Comparison of ENCODE assay signal across 15 cellular contexts in the genomic region with DNA sequence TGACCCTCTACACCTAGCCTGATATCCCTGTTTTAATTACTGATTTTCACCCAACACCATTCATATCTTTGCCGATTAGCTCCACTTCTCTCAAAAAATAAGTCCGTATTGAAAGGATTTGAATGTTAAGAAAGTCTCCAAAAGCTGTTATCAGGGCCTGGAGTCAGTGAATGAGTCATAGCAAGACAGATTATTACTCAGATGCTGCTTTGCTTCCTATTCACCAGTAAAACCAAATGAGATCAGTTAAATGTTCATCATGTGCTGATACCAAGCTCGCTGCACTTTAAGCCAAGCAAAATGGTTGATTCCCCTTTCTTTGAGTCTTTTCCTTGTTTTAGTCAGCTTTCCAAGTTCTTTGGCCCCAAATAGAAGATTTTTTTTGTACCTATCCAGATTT.
DNase-seq lines count a peak whose midpoint lies in the region; ATAC-seq and TF ChIP-seq lines count a peak whose summit lies in the region.
"Had no signal": no experiment of that assay in that cellular context is flagged by ENCODE, and none has a peak within 500 bp of the region (broad histone marks: within the 10 kb centered on the region; RNA-seq: fewer than 3 reads in every experiment).

No MANE protein-coding gene starts in this region.

- no peaks in the 10 kb centered on the region for H3K4me1 Mint-ChIP-seq in natural killer cell treated with Interleukin-12 subunit alpha and Interleukin-12 subunit beta and Interleukin-15 and Interleukin-18, amount 100 ng/mL, for 72 hours (ENCODE audit: low read depth in 2 of 2)
- H3K4me1 Mint-ChIP-seq in mesothelial cell of epicardium, result peaks cover 14% of the 10 kb centered on the region

- peak; percentile 42 for DNase-seq in HPDE6-E6E7 (ENCODE audit: extremely low spot score)
- peak; percentile 59 for DNase-seq in astrocyte of the hippocampus (ENCODE audit: low read depth, low spot score)
- peak; percentile 37 for DNase-seq in non-pigmented ciliary epithelial cell (ENCODE audit: low read depth)
- DNase-seq in G401 (ENCODE audit: low spot score), result no peak
- DNase-seq in natural killer cell treated with Interleukin-12 subunit alpha and Interleukin-12 subunit beta and Interleukin-15 and Interleukin-18, amount 100 ng/mL, for 72 hours (ENCODE audit: low spot score), result no peak
- no peak for DNase-seq in activated naive CD4-positive, alpha-beta T cell treated with Interleukin-2 at 50 U/mL for 16 hours
- no peak for DNase-seq in mesothelial cell of epicardium (ENCODE audit: low spot score in 2 of 2, unreplicated experiment in 2 of 2)
- DNase-seq: activated CD4-positive, alpha-beta T cell treated with anti-CD3 and anti-CD28 coated beads for 1 hour; activated effector memory CD4-positive, alpha-beta T cell treated with Interleukin-2 at 50 U/mL for 16 hours; colonic mucosa; GOT3; heart left ventricle; upper lobe of right lung had no signal

- H3K36me3 Mint-ChIP-seq in natural killer cell treated with Interleukin-12 subunit alpha and Interleukin-12 subunit beta and Interleukin-15 and Interleukin-18, amount 100 ng/mL, for 72 hours, result no peaks in the 10 kb centered on the region
- no peaks in the 10 kb centered on the region for H3K36me3 Mint-ChIP-seq in mesothelial cell of epicardium

- peak; percentile 82 for ATAC-seq in GM18502 (IDR thresholded peaks at IDR 0.05; ENCODE audit: poor library complexity, unreplicated experiment)
- ATAC-seq in natural killer cell treated with Interleukin-12 subunit alpha and Interleukin-12 subunit beta and Interleukin-15 and Interleukin-18, amount 100 ng/mL, for 72 hours, result no peak
- ATAC-seq: heart left ventricle, sciatic nerve, upper lobe of right lung had no signal

- no peak overlapping the region for H3K27ac Mint-ChIP-seq in natural killer cell treated with Interleukin-12 subunit alpha and Interleukin-12 subunit beta and Interleukin-15 and Interleukin-18, amount 100 ng/mL, for 72 hours
- H3K27ac Mint-ChIP-seq in mesothelial cell of epicardium, result no peak overlapping the region

- H3K9me3 Mint-ChIP-seq in natural killer cell treated with Interleukin-12 subunit alpha and Interleukin-12 subunit beta and Interleukin-15 and Interleukin-18, amount 100 ng/mL, for 72 hours, result peaks cover 4% of the 10 kb centered on the region
- H3K9me3 Mint-ChIP-seq in mesothelial cell of epicardium, result no peaks in the 10 kb centered on the region

- in situ Hi-C loops in G401 (cut with HindIII; ENCODE audit: low sequenced_read_pairs), result no loop called here

- H3K4me3 Mint-ChIP-seq in natural killer cell treated with Interleukin-12 subunit alpha and Interleukin-12 subunit beta and Interleukin-15 and Interleukin-18, amount 100 ng/mL, for 72 hours, result no peak overlapping the region
- no peak overlapping the region for H3K4me3 Mint-ChIP-seq in mesothelial cell of epicardium

- H3K27me3 Mint-ChIP-seq in natural killer cell treated with Interleukin-12 subunit alpha and Interleukin-12 subunit beta and Interleukin-15 and Interleukin-18, amount 100 ng/mL, for 72 hours, result no peaks in the 10 kb centered on the region
- H3K27me3 Mint-ChIP-seq in mesothelial cell of epicardium (ENCODE audit: low read depth), result no peaks in the 10 kb centered on the region

- no peak for TF ChIP-seq CTCF in mesothelial cell of epicardium (IDR thresholded peaks at IDR 0.05; ENCODE audit: unreplicated experiment)

Comparison
In these comparisons a context has a peak if more than half of its experiments do, and no peak if none do; other contexts are left out.
1. DNase-seq: peak in HPDE6-E6E7 (single experiment), astrocyte of the hippocampus (single experiment) and non-pigmented ciliary epithelial cell (single experiment); none in G401 (single experiment), natural killer cell treated with Interleukin-12 subunit alpha and Interleukin-12 subunit beta and Interleukin-15 and Interleukin-18, amount 100 ng/mL, for 72 hours (single experiment), activated naive CD4-positive, alpha-beta T cell treated with Interleukin-2 at 50 U/mL for 16 hours (single experiment) and mesothelial cell of epicardium (0 of 2).